Comparison of ENCODE assay signal across 8 cellular contexts in the genomic region with DNA sequence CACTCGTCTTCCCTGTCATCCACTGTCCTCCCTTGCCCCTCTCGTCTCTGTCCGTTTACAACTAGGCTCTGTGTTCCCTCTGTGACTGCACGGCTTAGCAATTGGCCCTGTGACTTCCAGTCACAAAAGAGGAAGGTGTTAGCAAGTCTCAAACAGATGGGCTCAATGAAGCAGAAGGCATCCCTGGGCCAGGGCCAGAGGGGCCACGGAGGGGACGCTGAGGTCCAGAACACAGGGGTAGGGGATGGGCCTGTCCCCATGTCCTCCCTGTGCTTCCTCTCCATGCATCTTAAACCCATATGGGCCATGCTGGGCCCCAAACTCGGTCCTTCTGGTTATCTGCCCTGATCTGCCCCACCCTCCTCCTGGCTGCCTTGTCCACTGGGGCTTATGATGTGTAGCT. TPM values are rescaled to one million over a fixed set of nuclear protein-coding genes. Genes with fewer than 3 reads are reported as not detected.
A peak's percentile ranks its signal among the peaks of the same experiment; 100 is the strongest.
DNase-seq lines count a peak whose midpoint lies in the region; ATAC-seq and TF ChIP-seq lines count a peak whose summit lies in the region.

TSS of gene CD72 (minus strand) at position 89 of the 403 bp plus-strand sequence. CDS start 110 bp downstream, outside the sequence.

- no peak within 1 kb of the TSS for H2BK12ac ChIP-seq in neuronal stem cell (ENCODE audit: low read length)

- H3K4me1 ChIP-seq in endocrine pancreas (ENCODE audit: control insufficient read depth, insufficient read depth, low read length) (no peaks in the 10 kb centered on the region), neuronal stem cell (ENCODE audit: control insufficient read depth in 2 of 2, insufficient read depth in 1 of 2, low read depth in 1 of 2, low read length in 2 of 2) (peaks cover 0 to 15% of the 10 kb centered on the region in 2 donors)

- CTCF ChIA-PET in Calu3 (lab: Charles Lee), result no interaction called here

- ATAC-seq in HG03280 (IDR thresholded peaks at IDR 0.05; ENCODE audit: unreplicated experiment) (no peak), HG03159 (IDR thresholded peaks at IDR 0.05; ENCODE audit: unreplicated experiment) (no peak)

- H3K9ac ChIP-seq in endocrine pancreas (ENCODE audit: control insufficient read depth, insufficient read depth, low read length) (peak within 1 kb of the TSS; percentile 2), neuronal stem cell (ENCODE audit: low read depth, low read length, poor library complexity) (no peak within 1 kb of the TSS)

- H3K18ac ChIP-seq in neuronal stem cell (ENCODE audit: low read length), result peak within 1 kb of the TSS; percentile 78

- H3K9me3 ChIP-seq in endocrine pancreas (ENCODE audit: control insufficient read depth, low read length), result no peaks in the 10 kb centered on the region
- H3K9me3 ChIP-seq in neuronal stem cell (replicated peaks in 1 of 2; ENCODE audit: control insufficient read depth in 2 of 2, insufficient read depth in 1 of 2, low read depth in 1 of 2, low read length in 2 of 2), result peaks cover 0 to 7% of the 10 kb centered on the region in 2 donors

- H3K4me1 Mint-ChIP-seq in Calu3 (ENCODE audit: low read depth, unreplicated experiment), result no peaks in the 10 kb centered on the region

- peaks cover 70% of the 10 kb centered on the region for H3K27me3 Mint-ChIP-seq in Calu3 (ENCODE audit: unreplicated experiment)

- peak within 1 kb of the TSS; percentile 49 for H3K4me3 Mint-ChIP-seq in Calu3 (ENCODE audit: low read depth, unreplicated experiment)

- DNase-seq in Calu3 (no peak), MV-4-11 (lab: John Stamatoyannopoulos, UW) (peak; percentile 74), neuronal stem cell (ENCODE audit: low spot score) (no peak), AML-193 (lab: John Stamatoyannopoulos, UW) (no peak), DMS153 treated with DMSO at 0.1 percent for 48 hours (lab: John Stamatoyannopoulos, UW; ENCODE audit: unreplicated experiment) (no peak)

- H3K27ac ChIP-seq in neuronal stem cell (replicated peaks; ENCODE audit: low read length), result no peak within 1 kb of the TSS

- TF ChIP-seq CTCF in Calu3 (IDR thresholded peaks at IDR 0.05; ENCODE audit: unreplicated experiment), result no peak

- H3K79me1 ChIP-seq in neuronal stem cell (ENCODE audit: low read depth, low read length), result no peaks in the 10 kb centered on the region

- peak within 1 kb of the TSS; percentile 28 for H2BK120ac ChIP-seq in neuronal stem cell (ENCODE audit: low read depth, low read length)

- no peak within 1 kb of the TSS for H3K4ac ChIP-seq in neuronal stem cell (ENCODE audit: low read length)

- no peaks in the 10 kb centered on the region for H3K36me3 Mint-ChIP-seq in Calu3 (ENCODE audit: insufficient read depth, unreplicated experiment)

- H4K91ac ChIP-seq in neuronal stem cell (ENCODE audit: low read depth, low read length, poor library complexity), result no peak within 1 kb of the TSS

- peak within 1 kb of the TSS; percentile 58 for H3K23ac ChIP-seq in neuronal stem cell (ENCODE audit: low read depth, low read length, poor library complexity)

- H3K4me3 ChIP-seq in endocrine pancreas (ENCODE audit: control insufficient read depth, insufficient read depth, low read length) (peak within 1 kb of the TSS; percentile 6), neuronal stem cell (ENCODE audit: low read length in 2 of 2) (peak within 1 kb of the TSS; percentile 8 to 72)

- peak within 1 kb of the TSS; percentile 77 for H2AK5ac ChIP-seq in neuronal stem cell (ENCODE audit: low read depth, low read length)

- intact Hi-C loops in Calu3 (cut with micrococcal nuclease; ENCODE audit: unreplicated experiment), result no loop called here

- H3K4me2 ChIP-seq in neuronal stem cell (ENCODE audit: insufficient read depth, low read length, poor library complexity, severe bottlenecking), result peak within 1 kb of the TSS; percentile 47

- no peak within 1 kb of the TSS for H2BK15ac ChIP-seq in neuronal stem cell (ENCODE audit: low read length)

- peak within 1 kb of the TSS; percentile 71 for H2AFZ ChIP-seq in neuronal stem cell (ENCODE audit: low read length)

- no peak within 1 kb of the TSS for H2BK5ac ChIP-seq in neuronal stem cell (ENCODE audit: low read length)

- no peaks in the 10 kb centered on the region for H3K36me3 ChIP-seq in endocrine pancreas (ENCODE audit: control insufficient read depth, insufficient read depth, low read length)
- no peaks in the 10 kb centered on the region for H3K36me3 ChIP-seq in neuronal stem cell (replicated peaks in 1 of 2; ENCODE audit: control insufficient read depth in 2 of 2, insufficient read depth in 2 of 2, low read length in 2 of 2)

- no TSS peak for BruUV-seq in Calu3 (replicated peaks; lab: Mats Ljungman, UMichigan)

- no peaks in the 10 kb centered on the region for H3K9me3 Mint-ChIP-seq in Calu3 (ENCODE audit: low read depth, unreplicated experiment)

- no CpG with 5 or more reads among the region's 7 CpGs for WGBS in neuronal stem cell (ENCODE audit: extremely low coverage in 2 of 2, insufficient read length in 2 of 2, insufficient replicate concordance in 1 of 2), 2 donors

- no peak within 1 kb of the TSS for H3K14ac ChIP-seq in neuronal stem cell (ENCODE audit: low read length)

- H3K27ac Mint-ChIP-seq in Calu3 (ENCODE audit: unreplicated experiment), result peak within 1 kb of the TSS; percentile 38

- peak within 1 kb of the TSS; percentile 19 for H4K8ac ChIP-seq in neuronal stem cell (ENCODE audit: low read depth, low read length)

- H3K27me3 ChIP-seq in endocrine pancreas (ENCODE audit: control insufficient read depth, insufficient read depth, low read length) (no peaks in the 10 kb centered on the region), neuronal stem cell (ENCODE audit: control insufficient read depth in 3 of 3, insufficient read depth in 3 of 3, low read depth in 1 of 3, low read length in 3 of 3) (peaks cover 7 to 76% (median 34%) of the 10 kb centered on the region in 3 experiments)

RNA-seq across cellular contexts. Expression of gene CD72, which starts in this region (rescaled TPM):
- 0.38 and 0.73 TPM in 2 replicates for total RNA-seq in Calu3 (2022)
- polyA plus RNA-seq in neuronal stem cell (2013, experiment 1 of 2), result 5.6 TPM
- 5.5 TPM for polyA plus RNA-seq in neuronal stem cell (2013, experiment 2 of 2)
